ENCODE assay signal across 10 cellular contexts in genomic region chr12:43501705-43502104, GRCh38. TPM values are rescaled to one million over a fixed set of nuclear protein-coding genes. Genes with fewer than 3 reads are reported as not detected.
A peak's percentile ranks its signal among the peaks of the same experiment; 100 is the strongest.
DNase-seq lines count a peak whose midpoint lies in the region; ATAC-seq and TF ChIP-seq lines count a peak whose summit lies in the region.
"Had no signal": no experiment of that assay in that cellular context is flagged by ENCODE, and none has a peak within 500 bp of the region (broad histone marks: within the 10 kb centered on the region; RNA-seq: fewer than 3 reads in every experiment).

No MANE protein-coding gene starts in this region.

- peaks cover 0 to 3% (median 0%) of the 10 kb centered on the region in 11 donors for H3K9me3 ChIP-seq in heart right ventricle
- H3K9me3 ChIP-seq: left lung had no signal

- peak; percentile 31 for TF ChIP-seq CTCF in NB4 (IDR thresholded peaks at IDR 0.05; ENCODE audit: low read depth, low read length)
- TF ChIP-seq CTCF in osteocyte (IDR thresholded peaks at IDR 0.05) = peak; percentile 58
- peak in 3 of 9 donors; percentile 12 to 32 (median 30) for TF ChIP-seq CTCF in heart right ventricle (IDR thresholded peaks at IDR 0.05)

- no peak for ATAC-seq in heart right ventricle
- no peak for ATAC-seq in GM19397 (IDR thresholded peaks at IDR 0.05; ENCODE audit: unreplicated experiment)
- no peak for ATAC-seq in activated T-cell treated with anti-CD3 and anti-CD28 coated beads, Interleukin-2, amount 50 U/mL, for 72 hours (replicated peaks in 1 of 2)
- ATAC-seq: left lung; stimulated activated effector memory CD8-positive, alpha-beta T cell treated with anti-CD3 and anti-CD28 coated beads, Interleukin-12 subunit alpha, Interleukin-12 subunit beta, amount 100 ng/mL, for 72 hours had no signal

- H3K36me3 ChIP-seq in heart right ventricle = no peaks in the 10 kb centered on the region
- H3K36me3 ChIP-seq: left lung had no signal

- H3K27ac Mint-ChIP-seq in osteocyte (ENCODE audit: unreplicated experiment) = no peak overlapping the region
- H3K27ac Mint-ChIP-seq in activated T-cell treated with anti-CD3 and anti-CD28 coated beads, Interleukin-2, amount 50 U/mL, for 72 hours = no peak overlapping the region
- H3K27ac Mint-ChIP-seq: stimulated activated effector memory CD8-positive, alpha-beta T cell treated with anti-CD3 and anti-CD28 coated beads, Interleukin-12 subunit alpha, Interleukin-12 subunit beta, amount 100 ng/mL, for 72 hours had no signal

- no peaks in the 10 kb centered on the region for H3K36me3 Mint-ChIP-seq in osteocyte (ENCODE audit: unreplicated experiment)
- no peaks in the 10 kb centered on the region for H3K36me3 Mint-ChIP-seq in activated T-cell treated with anti-CD3 and anti-CD28 coated beads, Interleukin-2, amount 50 U/mL, for 72 hours (ENCODE audit: insufficient read depth in 2 of 2)
- H3K36me3 Mint-ChIP-seq: stimulated activated effector memory CD8-positive, alpha-beta T cell treated with anti-CD3 and anti-CD28 coated beads, Interleukin-12 subunit alpha, Interleukin-12 subunit beta, amount 100 ng/mL, for 72 hours had no signal

- H3K4me1 ChIP-seq in heart right ventricle = no peaks in the 10 kb centered on the region
- H3K4me1 ChIP-seq: left lung had no signal

- no peak for TF ChIP-seq POLR2A in NB4 (IDR thresholded peaks at IDR 0.05; ENCODE audit: extremely low read depth, insufficient read length)

- DNase-seq in DMS 273 (lab: John Stamatoyannopoulos, UW; ENCODE audit: unreplicated experiment) (peak; percentile 32), DMS 273 treated with DMSO at 0.1 percent for 48 hours (lab: John Stamatoyannopoulos, UW) (no peak), NB4 (ENCODE audit: low read depth) (peak; percentile 48), cerebellar cortex (ENCODE audit: low spot score) (peak; percentile 6), osteocyte (ENCODE audit: extremely low spot score, unreplicated experiment) (no peak), heart right ventricle (no peak)
- no peak for DNase-seq in activated T-cell treated with anti-CD3 and anti-CD28 coated beads, Interleukin-2, amount 50 U/mL, for 72 hours
- DNase-seq: left lung had no signal

- 57 to 60% methylated on average over 2 of the region's 2 CpGs for WGBS in heart right ventricle, 2 donors

- H3K27me3 Mint-ChIP-seq in osteocyte (ENCODE audit: unreplicated experiment) = no peaks in the 10 kb centered on the region
- H3K27me3 Mint-ChIP-seq in activated T-cell treated with anti-CD3 and anti-CD28 coated beads, Interleukin-2, amount 50 U/mL, for 72 hours (ENCODE audit: low read depth) = no peaks in the 10 kb centered on the region

- H3K4me3 Mint-ChIP-seq in osteocyte (ENCODE audit: unreplicated experiment) = no peak overlapping the region
- H3K4me3 Mint-ChIP-seq in activated T-cell treated with anti-CD3 and anti-CD28 coated beads, Interleukin-2, amount 50 U/mL, for 72 hours = no peak overlapping the region
- H3K4me3 Mint-ChIP-seq: stimulated activated effector memory CD8-positive, alpha-beta T cell treated with anti-CD3 and anti-CD28 coated beads, Interleukin-12 subunit alpha, Interleukin-12 subunit beta, amount 100 ng/mL, for 72 hours had no signal

- no peaks in the 10 kb centered on the region for H3K4me1 Mint-ChIP-seq in osteocyte (ENCODE audit: unreplicated experiment)
- H3K4me1 Mint-ChIP-seq in activated T-cell treated with anti-CD3 and anti-CD28 coated beads, Interleukin-2, amount 50 U/mL, for 72 hours (ENCODE audit: low read depth) = no peaks in the 10 kb centered on the region
- H3K4me1 Mint-ChIP-seq: stimulated activated effector memory CD8-positive, alpha-beta T cell treated with anti-CD3 and anti-CD28 coated beads, Interleukin-12 subunit alpha, Interleukin-12 subunit beta, amount 100 ng/mL, for 72 hours had no signal

- H3K4me3 ChIP-seq in NB4 (ENCODE audit: low read depth, low read length) (no peak overlapping the region), heart right ventricle (no peak overlapping the region)
- H3K4me3 ChIP-seq: left lung had no signal

- intact Hi-C loops in heart right ventricle (cut with DNase I) = no loop called here

- no peak overlapping the region for H3K27ac ChIP-seq in heart right ventricle
- H3K27ac ChIP-seq: left lung had no signal

- no peaks in the 10 kb centered on the region for H3K27me3 ChIP-seq in heart right ventricle
- H3K27me3 ChIP-seq: left lung had no signal

- no peaks in the 10 kb centered on the region for H3K9me3 Mint-ChIP-seq in osteocyte (ENCODE audit: unreplicated experiment)
- H3K9me3 Mint-ChIP-seq in activated T-cell treated with anti-CD3 and anti-CD28 coated beads, Interleukin-2, amount 50 U/mL, for 72 hours = peaks cover 0 to 1% of the 10 kb centered on the region in 2 donors

RNA-seq across cellular contexts. Expression of gene ADAMTS20, which starts 50.3 kb away (rescaled TPM):
- total RNA-seq in osteocyte (not detected in 2 replicates), heart right ventricle (not detected)
- polyA plus RNA-seq in heart right ventricle = not detected
- total RNA-seq in activated T-cell treated with anti-CD3 and anti-CD28 coated beads, Interleukin-2, amount 50 U/mL, for 72 hours = not detected
- total RNA-seq: left lung had no signal

Comparison
In these comparisons a context has a peak if more than half of its experiments do, and no peak if none do; other contexts are left out.
1. DNase-seq: peak in DMS 273 (single experiment), NB4 (single experiment) and cerebellar cortex (single experiment); none in DMS 273 treated with DMSO at 0.1 percent for 48 hours (single experiment), osteocyte (single experiment), heart right ventricle (0 of 2) and activated T-cell treated with anti-CD3 and anti-CD28 coated beads, Interleukin-2, amount 50 U/mL, for 72 hours (0 of 2).